Comparison of ENCODE assay signal across 8 cellular contexts in genomic region chr9:122940603-122941559, GRCh38. TPM values are rescaled to one million over a fixed set of nuclear protein-coding genes. Genes with fewer than 3 reads are reported as not detected.
DNase-seq lines count a peak whose midpoint lies in the region; ATAC-seq and TF ChIP-seq lines count a peak whose summit lies in the region.

Gene RABGAP1 (plus strand): TSS chr9:122941020. CDS start chr9:122957060, 16,040 bp downstream.

- peak; percentile 99 for DNase-seq in AG20443 (ENCODE audit: low spot score)
- peak; percentile 97 for DNase-seq in NCI-H510A (lab: John Stamatoyannopoulos, UW)
- peak; percentile 99 for DNase-seq in activated CD4-positive, alpha-beta T cell treated with anti-CD3 and anti-CD28 coated beads for 24 hours (ENCODE audit: low read depth in 2 of 2)
- peak; percentile 99 for DNase-seq in chondrocyte (ENCODE audit: low spot score)
- DNase-seq in kidney epithelial cell (ENCODE audit: low read depth): peak; percentile 95
- peak; percentile 98 to 99 for DNase-seq in stimulated activated CD4-positive, alpha-beta T cell treated with anti-CD3 and anti-CD28 coated beads, Interleukin-15, amount 100 ng/mL, for 48 hours (ENCODE audit: low read depth in 2 of 2)

- H3K27me3 Mint-ChIP-seq in chondrocyte (ENCODE audit: low read depth): no peaks in the 10 kb centered on the region

- H3K27me3 ChIP-seq in kidney epithelial cell (ENCODE audit: control insufficient read depth, insufficient read depth, low read length): no peaks in the 10 kb centered on the region

- peaks cover 54% of the 10 kb centered on the region for H3K4me1 Mint-ChIP-seq in chondrocyte (ENCODE audit: low read depth)

- peak; percentile 85 for TF ChIP-seq POLR2A in GM19099 (IDR thresholded peaks at IDR 0.05; ENCODE audit: extremely low read depth, insufficient read length, low read depth)

- H3K9me3 Mint-ChIP-seq in chondrocyte (ENCODE audit: low read depth): no peaks in the 10 kb centered on the region

- H3K27ac Mint-ChIP-seq in chondrocyte (ENCODE audit: unreplicated experiment): peak within 1 kb of the TSS; percentile 94

- peak; percentile 97 for ATAC-seq in HG03432 (IDR thresholded peaks at IDR 0.05; ENCODE audit: unreplicated experiment)

- peaks cover 3% of the 10 kb centered on the region for H3K36me3 Mint-ChIP-seq in chondrocyte (ENCODE audit: low read depth)

- peak within 1 kb of the TSS; percentile 87 for H3K4me3 ChIP-seq in kidney epithelial cell (ENCODE audit: low read depth, low read length)

- H3K36me3 ChIP-seq in kidney epithelial cell (ENCODE audit: control insufficient read depth, insufficient read depth, low read length): no peaks in the 10 kb centered on the region

- H3K4me3 Mint-ChIP-seq in chondrocyte (ENCODE audit: unreplicated experiment): peak within 1 kb of the TSS; percentile 93

- TF ChIP-seq CTCF in chondrocyte (IDR thresholded peaks at IDR 0.05) (no peak), kidney epithelial cell (IDR thresholded peaks at IDR 0.05; ENCODE audit: insufficient read depth, low read length, poor library complexity, severe bottlenecking) (no peak)

RNA-seq across cellular contexts. Expression of gene RABGAP1, which starts in this region (rescaled TPM):
- total RNA-seq in chondrocyte: 91.8 to 94.2 TPM (median 92.9 TPM) in 3 replicates
- 19.1 and 27.4 TPM in 2 replicates for total RNA-seq in kidney epithelial cell

Comparison
In these comparisons a context has a peak if more than half of its experiments do, and no peak if none do; other contexts are left out.
1. Peak in every context shown above with its lines: DNase-seq, ATAC-seq and H3K4me3 ChIP-seq.